In the genomic region with DNA sequence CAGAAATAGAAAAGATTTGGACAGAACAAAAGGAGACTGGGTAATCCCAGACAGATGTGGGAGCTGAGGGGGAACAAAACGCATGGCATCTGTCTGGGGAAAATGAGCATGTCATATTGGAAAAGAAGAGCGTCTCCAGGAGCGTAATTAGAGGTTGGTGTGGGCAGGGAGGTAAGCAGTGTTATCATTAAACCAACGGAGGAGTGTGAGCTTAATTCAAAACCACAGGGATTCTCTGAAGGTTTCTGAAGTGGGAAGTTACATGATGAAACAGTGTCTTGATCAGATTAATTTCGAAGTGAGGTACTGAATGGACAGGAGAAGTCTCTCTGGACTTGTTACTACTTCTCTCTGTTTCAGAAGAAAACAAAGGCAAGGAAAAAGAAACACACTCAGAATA, we compare ENCODE assay signal across 1 cellular context.
TF ChIP-seq lines count a peak whose summit lies in the region.

No MANE protein-coding gene starts in this region.

TF ChIP-seq in HEK293, 187 proteins besides CTCF, POLR2A, EP300 and RAD21 (continued from another document and continues in another):
- TF ChIP-seq, protein P1, sequence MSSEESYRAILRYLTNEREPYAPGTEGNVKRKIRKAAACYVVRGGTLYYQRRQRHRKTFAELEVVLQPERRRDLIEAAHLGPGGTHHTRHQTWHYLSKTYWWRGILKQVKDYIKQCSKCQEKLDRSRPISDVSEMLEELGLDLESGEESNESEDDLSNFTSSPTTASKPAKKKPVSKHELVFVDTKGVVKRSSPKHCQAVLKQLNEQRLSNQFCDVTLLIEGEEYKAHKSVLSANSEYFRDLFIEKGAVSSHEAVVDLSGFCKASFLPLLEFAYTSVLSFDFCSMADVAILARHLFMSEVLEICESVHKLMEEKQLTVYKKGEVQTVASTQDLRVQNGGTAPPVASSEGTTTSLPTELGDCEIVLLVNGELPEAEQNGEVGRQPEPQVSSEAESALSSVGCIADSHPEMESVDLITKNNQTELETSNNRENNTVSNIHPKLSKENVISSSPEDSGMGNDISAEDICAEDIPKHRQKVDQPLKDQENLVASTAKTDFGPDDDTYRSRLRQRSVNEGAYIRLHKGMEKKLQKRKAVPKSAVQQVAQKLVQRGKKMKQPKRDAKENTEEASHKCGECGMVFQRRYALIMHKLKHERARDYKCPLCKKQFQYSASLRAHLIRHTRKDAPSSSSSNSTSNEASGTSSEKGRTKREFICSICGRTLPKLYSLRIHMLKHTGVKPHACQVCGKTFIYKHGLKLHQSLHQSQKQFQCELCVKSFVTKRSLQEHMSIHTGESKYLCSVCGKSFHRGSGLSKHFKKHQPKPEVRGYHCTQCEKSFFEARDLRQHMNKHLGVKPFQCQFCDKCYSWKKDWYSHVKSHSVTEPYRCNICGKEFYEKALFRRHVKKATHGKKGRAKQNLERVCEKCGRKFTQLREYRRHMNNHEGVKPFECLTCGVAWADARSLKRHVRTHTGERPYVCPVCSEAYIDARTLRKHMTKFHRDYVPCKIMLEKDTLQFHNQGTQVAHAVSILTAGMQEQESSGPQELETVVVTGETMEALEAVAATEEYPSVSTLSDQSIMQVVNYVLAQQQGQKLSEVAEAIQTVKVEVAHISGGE (tag by site-specific recombination; conservative IDR thresholded peaks at IDR 0.05; ENCODE audit: low read depth): no peak
- no peak for TF ChIP-seq ZNF791 (tag by site-specific recombination; IDR thresholded peaks at IDR 0.05)
- TF ChIP-seq ZBTB7A (tag by site-specific recombination; IDR thresholded peaks at IDR 0.05; ENCODE audit: low read depth): no peak
- TF ChIP-seq ZSCAN16 (tag by site-specific recombination; IDR thresholded peaks at IDR 0.05): no peak
- TF ChIP-seq OSR2 (tag by site-specific recombination; IDR thresholded peaks at IDR 0.05): peak; percentile 80
- TF ChIP-seq WT1 (tag by site-specific recombination; IDR thresholded peaks at IDR 0.05): peak; percentile 89
- TF ChIP-seq SP3 (tag by site-specific recombination; IDR thresholded peaks at IDR 0.05): no peak
- TF ChIP-seq, protein P2, sequence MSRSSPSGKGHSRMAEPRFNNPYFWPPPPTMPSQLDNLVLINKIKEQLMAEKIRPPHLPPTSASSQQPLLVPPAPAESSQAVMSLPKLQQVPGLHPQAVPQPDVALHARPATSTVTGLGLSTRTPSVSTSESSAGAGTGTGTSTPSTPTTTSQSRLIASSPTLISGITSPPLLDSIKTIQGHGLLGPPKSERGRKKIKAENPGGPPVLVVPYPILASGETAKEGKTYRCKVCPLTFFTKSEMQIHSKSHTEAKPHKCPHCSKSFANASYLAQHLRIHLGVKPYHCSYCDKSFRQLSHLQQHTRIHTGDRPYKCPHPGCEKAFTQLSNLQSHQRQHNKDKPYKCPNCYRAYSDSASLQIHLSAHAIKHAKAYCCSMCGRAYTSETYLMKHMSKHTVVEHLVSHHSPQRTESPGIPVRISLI (tag by site-specific recombination; IDR thresholded peaks at IDR 0.05): no peak
- no peak for TF ChIP-seq ZNF202 (tag by site-specific recombination; IDR thresholded peaks at IDR 0.05; ENCODE audit: borderline replicate concordance)
- no peak for TF ChIP-seq ZNF404 (tag by site-specific recombination; IDR thresholded peaks at IDR 0.05)
- no peak for TF ChIP-seq ZNF354C (tag by site-specific recombination; IDR thresholded peaks at IDR 0.05; ENCODE audit: borderline replicate concordance, low read depth)
- TF ChIP-seq, protein P3, sequence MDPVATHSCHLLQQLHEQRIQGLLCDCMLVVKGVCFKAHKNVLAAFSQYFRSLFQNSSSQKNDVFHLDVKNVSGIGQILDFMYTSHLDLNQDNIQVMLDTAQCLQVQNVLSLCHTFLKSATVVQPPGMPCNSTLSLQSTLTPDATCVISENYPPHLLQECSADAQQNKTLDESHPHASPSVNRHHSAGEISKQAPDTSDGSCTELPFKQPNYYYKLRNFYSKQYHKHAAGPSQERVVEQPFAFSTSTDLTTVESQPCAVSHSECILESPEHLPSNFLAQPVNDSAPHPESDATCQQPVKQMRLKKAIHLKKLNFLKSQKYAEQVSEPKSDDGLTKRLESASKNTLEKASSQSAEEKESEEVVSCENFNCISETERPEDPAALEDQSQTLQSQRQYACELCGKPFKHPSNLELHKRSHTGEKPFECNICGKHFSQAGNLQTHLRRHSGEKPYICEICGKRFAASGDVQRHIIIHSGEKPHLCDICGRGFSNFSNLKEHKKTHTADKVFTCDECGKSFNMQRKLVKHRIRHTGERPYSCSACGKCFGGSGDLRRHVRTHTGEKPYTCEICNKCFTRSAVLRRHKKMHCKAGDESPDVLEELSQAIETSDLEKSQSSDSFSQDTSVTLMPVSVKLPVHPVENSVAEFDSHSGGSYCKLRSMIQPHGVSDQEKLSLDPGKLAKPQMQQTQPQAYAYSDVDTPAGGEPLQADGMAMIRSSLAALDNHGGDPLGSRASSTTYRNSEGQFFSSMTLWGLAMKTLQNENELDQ (tag by site-specific recombination; IDR thresholded peaks at IDR 0.05; ENCODE audit: low read depth): no peak
- TF ChIP-seq, protein P4, sequence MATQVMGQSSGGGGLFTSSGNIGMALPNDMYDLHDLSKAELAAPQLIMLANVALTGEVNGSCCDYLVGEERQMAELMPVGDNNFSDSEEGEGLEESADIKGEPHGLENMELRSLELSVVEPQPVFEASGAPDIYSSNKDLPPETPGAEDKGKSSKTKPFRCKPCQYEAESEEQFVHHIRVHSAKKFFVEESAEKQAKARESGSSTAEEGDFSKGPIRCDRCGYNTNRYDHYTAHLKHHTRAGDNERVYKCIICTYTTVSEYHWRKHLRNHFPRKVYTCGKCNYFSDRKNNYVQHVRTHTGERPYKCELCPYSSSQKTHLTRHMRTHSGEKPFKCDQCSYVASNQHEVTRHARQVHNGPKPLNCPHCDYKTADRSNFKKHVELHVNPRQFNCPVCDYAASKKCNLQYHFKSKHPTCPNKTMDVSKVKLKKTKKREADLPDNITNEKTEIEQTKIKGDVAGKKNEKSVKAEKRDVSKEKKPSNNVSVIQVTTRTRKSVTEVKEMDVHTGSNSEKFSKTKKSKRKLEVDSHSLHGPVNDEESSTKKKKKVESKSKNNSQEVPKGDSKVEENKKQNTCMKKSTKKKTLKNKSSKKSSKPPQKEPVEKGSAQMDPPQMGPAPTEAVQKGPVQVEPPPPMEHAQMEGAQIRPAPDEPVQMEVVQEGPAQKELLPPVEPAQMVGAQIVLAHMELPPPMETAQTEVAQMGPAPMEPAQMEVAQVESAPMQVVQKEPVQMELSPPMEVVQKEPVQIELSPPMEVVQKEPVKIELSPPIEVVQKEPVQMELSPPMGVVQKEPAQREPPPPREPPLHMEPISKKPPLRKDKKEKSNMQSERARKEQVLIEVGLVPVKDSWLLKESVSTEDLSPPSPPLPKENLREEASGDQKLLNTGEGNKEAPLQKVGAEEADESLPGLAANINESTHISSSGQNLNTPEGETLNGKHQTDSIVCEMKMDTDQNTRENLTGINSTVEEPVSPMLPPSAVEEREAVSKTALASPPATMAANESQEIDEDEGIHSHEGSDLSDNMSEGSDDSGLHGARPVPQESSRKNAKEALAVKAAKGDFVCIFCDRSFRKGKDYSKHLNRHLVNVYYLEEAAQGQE (tag by site-specific recombination; IDR thresholded peaks at IDR 0.05): no peak
- TF ChIP-seq, protein P5, sequence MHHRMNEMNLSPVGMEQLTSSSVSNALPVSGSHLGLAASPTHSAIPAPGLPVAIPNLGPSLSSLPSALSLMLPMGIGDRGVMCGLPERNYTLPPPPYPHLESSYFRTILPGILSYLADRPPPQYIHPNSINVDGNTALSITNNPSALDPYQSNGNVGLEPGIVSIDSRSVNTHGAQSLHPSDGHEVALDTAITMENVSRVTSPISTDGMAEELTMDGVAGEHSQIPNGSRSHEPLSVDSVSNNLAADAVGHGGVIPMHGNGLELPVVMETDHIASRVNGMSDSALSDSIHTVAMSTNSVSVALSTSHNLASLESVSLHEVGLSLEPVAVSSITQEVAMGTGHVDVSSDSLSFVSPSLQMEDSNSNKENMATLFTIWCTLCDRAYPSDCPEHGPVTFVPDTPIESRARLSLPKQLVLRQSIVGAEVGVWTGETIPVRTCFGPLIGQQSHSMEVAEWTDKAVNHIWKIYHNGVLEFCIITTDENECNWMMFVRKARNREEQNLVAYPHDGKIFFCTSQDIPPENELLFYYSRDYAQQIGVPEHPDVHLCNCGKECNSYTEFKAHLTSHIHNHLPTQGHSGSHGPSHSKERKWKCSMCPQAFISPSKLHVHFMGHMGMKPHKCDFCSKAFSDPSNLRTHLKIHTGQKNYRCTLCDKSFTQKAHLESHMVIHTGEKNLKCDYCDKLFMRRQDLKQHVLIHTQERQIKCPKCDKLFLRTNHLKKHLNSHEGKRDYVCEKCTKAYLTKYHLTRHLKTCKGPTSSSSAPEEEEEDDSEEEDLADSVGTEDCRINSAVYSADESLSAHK (tag by site-specific recombination; IDR thresholded peaks at IDR 0.05): no peak
- peak; percentile 39; the same call in 1 of the 2 replicates for TF ChIP-seq ZNF629 (tag by site-specific recombination; IDR thresholded peaks at IDR 0.05)
- no peak for TF ChIP-seq ZNF514 (tag by site-specific recombination; IDR thresholded peaks at IDR 0.05)
- no peak for TF ChIP-seq HOXC10 (CRISPR knock-in tag; IDR thresholded peaks at IDR 0.05)
- TF ChIP-seq ZNF596 (tag by site-specific recombination; IDR thresholded peaks at IDR 0.05): no peak
- TF ChIP-seq KLF8 (tag by site-specific recombination; IDR thresholded peaks at IDR 0.05): peak; percentile 60
- TF ChIP-seq ZNF112 (tag by site-specific recombination; IDR thresholded peaks at IDR 0.05): no peak
- TF ChIP-seq ZNF792 (tag by site-specific recombination; IDR thresholded peaks at IDR 0.05): no peak
- TF ChIP-seq ZNF239 (tag by site-specific recombination; IDR thresholded peaks at IDR 0.05): no peak
- TF ChIP-seq ZNF48 (tag by site-specific recombination; IDR thresholded peaks at IDR 0.05): no peak
- TF ChIP-seq, protein P6, sequence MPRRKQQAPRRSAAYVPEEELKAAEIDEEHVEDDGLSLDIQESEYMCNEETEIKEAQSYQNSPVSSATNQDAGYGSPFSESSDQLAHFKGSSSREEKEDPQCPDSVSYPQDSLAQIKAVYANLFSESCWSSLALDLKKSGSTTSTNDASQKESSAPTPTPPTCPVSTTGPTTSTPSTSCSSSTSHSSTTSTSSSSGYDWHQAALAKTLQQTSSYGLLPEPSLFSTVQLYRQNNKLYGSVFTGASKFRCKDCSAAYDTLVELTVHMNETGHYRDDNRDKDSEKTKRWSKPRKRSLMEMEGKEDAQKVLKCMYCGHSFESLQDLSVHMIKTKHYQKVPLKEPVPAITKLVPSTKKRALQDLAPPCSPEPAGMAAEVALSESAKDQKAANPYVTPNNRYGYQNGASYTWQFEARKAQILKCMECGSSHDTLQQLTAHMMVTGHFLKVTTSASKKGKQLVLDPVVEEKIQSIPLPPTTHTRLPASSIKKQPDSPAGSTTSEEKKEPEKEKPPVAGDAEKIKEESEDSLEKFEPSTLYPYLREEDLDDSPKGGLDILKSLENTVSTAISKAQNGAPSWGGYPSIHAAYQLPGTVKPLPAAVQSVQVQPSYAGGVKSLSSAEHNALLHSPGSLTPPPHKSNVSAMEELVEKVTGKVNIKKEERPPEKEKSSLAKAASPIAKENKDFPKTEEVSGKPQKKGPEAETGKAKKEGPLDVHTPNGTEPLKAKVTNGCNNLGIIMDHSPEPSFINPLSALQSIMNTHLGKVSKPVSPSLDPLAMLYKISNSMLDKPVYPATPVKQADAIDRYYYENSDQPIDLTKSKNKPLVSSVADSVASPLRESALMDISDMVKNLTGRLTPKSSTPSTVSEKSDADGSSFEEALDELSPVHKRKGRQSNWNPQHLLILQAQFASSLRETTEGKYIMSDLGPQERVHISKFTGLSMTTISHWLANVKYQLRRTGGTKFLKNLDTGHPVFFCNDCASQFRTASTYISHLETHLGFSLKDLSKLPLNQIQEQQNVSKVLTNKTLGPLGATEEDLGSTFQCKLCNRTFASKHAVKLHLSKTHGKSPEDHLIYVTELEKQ (tag by site-specific recombination; IDR thresholded peaks at IDR 0.05; ENCODE audit: borderline replicate concordance): 0 out of 2 replicates have a peak, but pooled peaks have one; percentile 8
- 0 out of 2 replicates have a peak, but pooled peaks have one; percentile 14 for TF ChIP-seq FEZF1 (tag by site-specific recombination; IDR thresholded peaks at IDR 0.05)
- TF ChIP-seq ZBTB17 (tag by site-specific recombination; IDR thresholded peaks at IDR 0.05): no peak
- TF ChIP-seq TCF7L2 (IDR thresholded peaks at IDR 0.05; ENCODE audit: borderline replicate concordance, low read depth, low read length): no peak
- no peak for TF ChIP-seq ZNF670 (tag by site-specific recombination; IDR thresholded peaks at IDR 0.05; ENCODE audit: low read depth)
- no peak for TF ChIP-seq SCRT1 (tag by site-specific recombination; IDR thresholded peaks at IDR 0.05; ENCODE audit: borderline replicate concordance)
- TF ChIP-seq, protein P7, sequence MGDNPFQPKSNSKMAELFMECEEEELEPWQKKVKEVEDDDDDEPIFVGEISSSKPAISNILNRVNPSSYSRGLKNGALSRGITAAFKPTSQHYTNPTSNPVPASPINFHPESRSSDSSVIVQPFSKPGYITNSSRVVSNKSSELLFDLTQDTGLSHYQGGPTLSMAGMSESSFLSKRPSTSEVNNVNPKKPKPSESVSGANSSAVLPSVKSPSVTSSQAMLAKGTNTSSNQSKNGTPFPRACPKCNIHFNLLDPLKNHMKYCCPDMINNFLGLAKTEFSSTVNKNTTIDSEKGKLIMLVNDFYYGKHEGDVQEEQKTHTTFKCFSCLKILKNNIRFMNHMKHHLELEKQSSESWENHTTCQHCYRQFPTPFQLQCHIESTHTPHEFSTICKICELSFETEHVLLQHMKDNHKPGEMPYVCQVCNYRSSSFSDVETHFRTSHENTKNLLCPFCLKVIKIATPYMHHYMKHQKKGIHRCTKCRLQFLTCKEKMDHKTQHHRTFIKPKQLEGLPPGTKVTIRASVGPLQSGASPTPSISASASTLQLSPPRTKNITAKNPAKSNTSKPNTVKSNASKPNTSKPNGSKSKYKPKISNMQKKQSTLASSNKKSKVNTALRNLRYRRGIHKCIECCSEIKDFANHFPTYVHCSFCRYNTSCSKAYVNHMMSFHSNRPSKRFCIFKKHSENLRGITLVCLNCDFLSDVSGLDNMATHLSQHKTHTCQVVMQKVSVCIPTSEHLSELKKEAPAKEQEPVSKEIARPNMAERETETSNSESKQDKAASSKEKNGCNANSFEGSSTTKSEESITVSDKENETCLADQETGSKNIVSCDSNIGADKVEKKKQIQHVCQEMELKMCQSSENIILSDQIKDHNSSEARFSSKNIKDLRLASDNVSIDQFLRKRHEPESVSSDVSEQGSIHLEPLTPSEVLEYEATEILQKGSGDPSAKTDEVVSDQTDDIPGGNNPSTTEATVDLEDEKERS (tag by site-specific recombination; IDR thresholded peaks at IDR 0.05): no peak
- TF ChIP-seq ZNF324 (tag by site-specific recombination; IDR thresholded peaks at IDR 0.05): no peak
- TF ChIP-seq RBAK (tag by site-specific recombination; IDR thresholded peaks at IDR 0.05): no peak
- TF ChIP-seq HOXA7 (CRISPR knock-in tag; IDR thresholded peaks at IDR 0.05; ENCODE audit: borderline replicate concordance): no peak
- TF ChIP-seq SP2 (tag by site-specific recombination; IDR thresholded peaks at IDR 0.05): no peak
- TF ChIP-seq, protein P8, sequence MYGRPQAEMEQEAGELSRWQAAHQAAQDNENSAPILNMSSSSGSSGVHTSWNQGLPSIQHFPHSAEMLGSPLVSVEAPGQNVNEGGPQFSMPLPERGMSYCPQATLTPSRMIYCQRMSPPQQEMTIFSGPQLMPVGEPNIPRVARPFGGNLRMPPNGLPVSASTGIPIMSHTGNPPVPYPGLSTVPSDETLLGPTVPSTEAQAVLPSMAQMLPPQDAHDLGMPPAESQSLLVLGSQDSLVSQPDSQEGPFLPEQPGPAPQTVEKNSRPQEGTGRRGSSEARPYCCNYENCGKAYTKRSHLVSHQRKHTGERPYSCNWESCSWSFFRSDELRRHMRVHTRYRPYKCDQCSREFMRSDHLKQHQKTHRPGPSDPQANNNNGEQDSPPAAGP (tag by site-specific recombination; IDR thresholded peaks at IDR 0.05): no peak
- TF ChIP-seq ZNF785 (tag by site-specific recombination; IDR thresholded peaks at IDR 0.05): no peak
- no peak for TF ChIP-seq ZNF24 (tag by site-specific recombination; IDR thresholded peaks at IDR 0.05)
